ENCODE assay signal across 16 cellular contexts in genomic region chr9:122227576-122227903, GRCh38. TPM values are rescaled to one million over a fixed set of nuclear protein-coding genes. Genes with fewer than 3 reads are reported as not detected.
DNase-seq lines count a peak whose midpoint lies in the region; ATAC-seq, FAIRE-seq and TF ChIP-seq lines count a peak whose summit lies in the region.
"Had no signal": no experiment of that assay in that cellular context is flagged by ENCODE, and none has a peak within 500 bp of the region (broad histone marks: within the 10 kb centered on the region; RNA-seq: fewer than 3 reads in every experiment).

No MANE protein-coding gene starts in this region.

- no TSS peak for BruUV-seq in IMR-90 (replicated peaks; lab: Mats Ljungman, UMichigan)
- no TSS peak for BruUV-seq in Caco-2 (replicated peaks; lab: Mats Ljungman, UMichigan)

- no peak overlapping the region for H3K4me3 Mint-ChIP-seq in Caco-2 (ENCODE audit: unreplicated experiment)

- H2BK120ac ChIP-seq in IMR-90 (ENCODE audit: low read depth, low read length): no peak overlapping the region
- H2BK120ac ChIP-seq in H1 (replicated peaks; ENCODE audit: low read depth, low read length): no peak overlapping the region

- no peaks in the 10 kb centered on the region for H3K4me1 Mint-ChIP-seq in Caco-2 (ENCODE audit: low read depth, unreplicated experiment)

- no peaks in the 10 kb centered on the region for H3K79me1 ChIP-seq in IMR-90 (ENCODE audit: low read depth in 1 of 2, low read length in 2 of 2)
- no peaks in the 10 kb centered on the region for H3K79me1 ChIP-seq in H1 (ENCODE audit: low read depth, low read length)

- no peak overlapping the region for H3K27ac Mint-ChIP-seq in Caco-2 (ENCODE audit: unreplicated experiment)
- H3K27ac Mint-ChIP-seq: activated naive CD4-positive, alpha-beta T cell treated with anti-CD3 and anti-CD28 coated beads, Interleukin-2, amount 50 U/mL, for 24 hours had no signal

- peaks cover 12% of the 10 kb centered on the region; the same call in 1 of the 2 replicates for H4K20me1 ChIP-seq in IMR-90 (ENCODE audit: insufficient read depth, low read length)
- peaks cover 11 to 31% of the 10 kb centered on the region in 2 experiments for H4K20me1 ChIP-seq in H1 (replicated peaks in 1 of 2; ENCODE audit: control insufficient read depth in 1 of 2, insufficient read depth in 2 of 2, low read length in 2 of 2)

- peak; percentile 4 to 57 for DNase-seq in NCI-H187 (lab: John Stamatoyannopoulos, UW)
- DNase-seq in NCI-H187 treated with DMSO at 0.1 percent for 48 hours (lab: John Stamatoyannopoulos, UW): no peak
- DNase-seq in IMR-90: no peak
- DNase-seq in H1 (ENCODE audit: low read depth in 1 of 2, low spot score in 2 of 2): no peak
- DNase-seq in sigmoid colon: no peak
- DNase-seq in NCI-H526 (lab: John Stamatoyannopoulos, UW): no peak
- no peak for DNase-seq in ACHN
- no peak for DNase-seq in Caco-2
- DNase-seq: activated CD4-positive, alpha-beta T cell treated with anti-CD3 and anti-CD28 coated beads for 48 hours; colonic mucosa; NCI-H526 treated with DMSO at 0.1 percent for 48 hours; pancreas; stimulated activated CD4-positive, alpha-beta T cell treated with anti-CD3 and anti-CD28 coated beads, Interleukin-4, amount 100 ng/mL, for 4 hours had no signal

- H3K4ac ChIP-seq in IMR-90 (ENCODE audit: low read depth, low read length) (no peak overlapping the region), H1 (replicated peaks; ENCODE audit: insufficient read length, low read depth, low read length) (no peak overlapping the region)

- H3K14ac ChIP-seq in IMR-90 (replicated peaks; ENCODE audit: low read depth, low read length): no peak overlapping the region
- H3K14ac ChIP-seq in H1 (ENCODE audit: insufficient read length): no peak overlapping the region

- H2BK20ac ChIP-seq in IMR-90 (ENCODE audit: low read depth, low read length) (no peak overlapping the region), H1 (ENCODE audit: low read length) (no peak overlapping the region)

- H3K4me3 ChIP-seq in IMR-90 (ENCODE audit: insufficient read depth, low read depth, low read length): no peak overlapping the region
- peak overlapping the region in 3 of 4 experiments; percentile 9 to 48 (median 16); a peak in 5 of 8 replicates for H3K4me3 ChIP-seq in H1 (ENCODE audit: extremely low read depth in 1 of 4, insufficient read depth in 2 of 4, low read depth in 3 of 4, low read length in 4 of 4)
- H3K4me3 ChIP-seq in sigmoid colon: peak overlapping the region in 3 of 4 donors; percentile 27 to 44 (median 43)
- H3K4me3 ChIP-seq in Caco-2 (ENCODE audit: low read depth, low read length): no peak overlapping the region

- H3K36me3 ChIP-seq in IMR-90 (ENCODE audit: control insufficient read depth, insufficient read depth, low read length): no peaks in the 10 kb centered on the region
- H3K36me3 ChIP-seq in H1 (ENCODE audit: control insufficient read depth in 2 of 4, insufficient read depth in 4 of 4, low read length in 3 of 4): peaks cover 0 to 4% (median 0%) of the 10 kb centered on the region in 4 experiments; a peak in 1 of 8 replicates
- H3K36me3 ChIP-seq in sigmoid colon: no peaks in the 10 kb centered on the region
- no peaks in the 10 kb centered on the region for H3K36me3 ChIP-seq in Caco-2 (ENCODE audit: control insufficient read depth, insufficient read depth, low read length)
- H3K36me3 ChIP-seq: colonic mucosa, pancreas had no signal

- H4K5ac ChIP-seq in IMR-90 (ENCODE audit: low read depth, low read length): no peak overlapping the region
- no peak overlapping the region for H4K5ac ChIP-seq in H1 (ENCODE audit: insufficient read length, low read depth, low read length)

- H3K4me2 ChIP-seq in IMR-90 (ENCODE audit: low read depth, low read length): no peak overlapping the region
- peak overlapping the region; percentile 57 to 73 for H3K4me2 ChIP-seq in H1 (ENCODE audit: insufficient read depth in 1 of 2, low read depth in 2 of 2, low read length in 2 of 2)

- peaks cover 4% of the 10 kb centered on the region; the same call in 1 of the 2 replicates for H3K23me2 ChIP-seq in H1 (ENCODE audit: low read depth, low read length)

- no peak for FAIRE-seq in H1 (lab: Jason Lieb, UNC)
- FAIRE-seq: pancreas had no signal

- H3K56ac ChIP-seq in IMR-90 (ENCODE audit: extremely low read depth, insufficient read depth, low read length) (no peak overlapping the region), H1 (replicated peaks; ENCODE audit: insufficient read length, low read depth, low read length) (no peak overlapping the region)

- H3K27me3 Mint-ChIP-seq in Caco-2 (ENCODE audit: insufficient read depth, unreplicated experiment): peaks cover 5% of the 10 kb centered on the region

- no peak overlapping the region for H2BK5ac ChIP-seq in IMR-90 (ENCODE audit: low read depth, low read length, poor library complexity, severe bottlenecking)
- no peak overlapping the region for H2BK5ac ChIP-seq in H1 (ENCODE audit: low read depth, low read length)

- no peaks in the 10 kb centered on the region for H3K79me2 ChIP-seq in H1 (ENCODE audit: control insufficient read depth in 1 of 2, insufficient read depth in 2 of 2, low read length in 2 of 2)

- H3K9me1 ChIP-seq in IMR-90 (ENCODE audit: insufficient read depth, low read length): 0 out of 2 replicates have a peak, but pooled peaks cover 4% of the 10 kb centered on the region

- WGBS in IMR-90 (ENCODE audit: extremely low coverage in 2 of 2, insufficient read length in 1 of 2), 2 experiments: no CpG with 5 or more reads among the region's 10 CpGs
- 1% methylated on average over 10 of the region's 10 CpGs; no CpG with 5 or more reads in 1 of the 2 experiments for WGBS in H1 (ENCODE audit: extremely low coverage in 1 of 2, insufficient coverage in 1 of 2, insufficient read length in 1 of 2, insufficient replicate concordance in 2 of 2, low coverage in 1 of 2, low lambda C conversion rate in 2 of 2, missing lambda C conversion rate in 1 of 2), 2 experiments
- 7 to 19% methylated on average over 10 of the region's 10 CpGs for WGBS in sigmoid colon, 2 donors

- H2BK12ac ChIP-seq in H1 (ENCODE audit: low read depth, low read length): no peak overlapping the region

- TF ChIP-seq RAD21 in IMR-90 (IDR thresholded peaks at IDR 0.05; ENCODE audit: low read length) (no peak), H1 (IDR thresholded peaks at IDR 0.05 in 1 of 2, conservative IDR thresholded peaks at IDR 0.05 in 1 of 2; ENCODE audit: low read depth in 2 of 2, low read length in 2 of 2) (no peak)

- H4K91ac ChIP-seq in IMR-90 (ENCODE audit: insufficient read depth, low read depth, low read length): no peak overlapping the region
- no peak overlapping the region for H4K91ac ChIP-seq in H1 (replicated peaks; ENCODE audit: insufficient read length, low read length)

- TF ChIP-seq POLR2A in IMR-90 (IDR thresholded peaks at IDR 0.05; ENCODE audit: low read depth, low read length) (no peak), H1 (IDR thresholded peaks at IDR 0.05; ENCODE audit: control extremely low read depth in 1 of 2, low read depth in 2 of 2, low read length in 2 of 2) (no peak), sigmoid colon (IDR thresholded peaks at IDR 0.05) (no peak)

- H3K27ac ChIP-seq in IMR-90 (ENCODE audit: insufficient read depth, low read length): no peak overlapping the region
- H3K27ac ChIP-seq in H1 (ENCODE audit: low read depth, low read length): no peak overlapping the region
- H3K27ac ChIP-seq in sigmoid colon: no peak overlapping the region
- H3K27ac ChIP-seq: colonic mucosa, pancreas, SK-N-MC had no signal

- TF ChIP-seq EP300 in H1 (IDR thresholded peaks at IDR 0.05; ENCODE audit: borderline replicate concordance in 1 of 2, low read depth in 2 of 2, low read length in 2 of 2) (no peak), sigmoid colon (IDR thresholded peaks at IDR 0.05) (no peak)

- no peaks in the 10 kb centered on the region for H3K9me3 Mint-ChIP-seq in Caco-2 (ENCODE audit: unreplicated experiment)
- H3K9me3 Mint-ChIP-seq: activated naive CD4-positive, alpha-beta T cell treated with anti-CD3 and anti-CD28 coated beads, Interleukin-2, amount 50 U/mL, for 24 hours had no signal

- no peak overlapping the region for H2AK9ac ChIP-seq in IMR-90 (replicated peaks; ENCODE audit: low read depth, low read length, poor library complexity)

- no peak for ATAC-seq in IMR-90 (ENCODE audit: low read depth)

- CTCF ChIA-PET in IMR-90 (lab: Yijun Ruan, JAX) (no interaction called here), H1 (lab: Charles Lee; ENCODE audit: partially characterized antibody) (no interaction called here), Caco-2 (lab: Charles Lee) (interaction anchor here (1.0 kb wide), 1 partner anchor 491 kb away, joined by 4 read pairs; no protein-coding TSS in a partner anchor)

- H4K8ac ChIP-seq in IMR-90 (ENCODE audit: low read depth in 2 of 2, low read length in 2 of 2) (no peak overlapping the region), H1 (ENCODE audit: extremely low read depth, insufficient read depth, low read length) (no peak overlapping the region)

- H3K23ac ChIP-seq in IMR-90 (ENCODE audit: low read depth, low read length): peak overlapping the region; percentile 82; the same call in 1 of the 2 replicates
- H3K23ac ChIP-seq in H1 (ENCODE audit: insufficient read length): no peak overlapping the region

- no peaks in the 10 kb centered on the region for H3K36me3 Mint-ChIP-seq in Caco-2 (ENCODE audit: insufficient read depth, unreplicated experiment)
- H3K36me3 Mint-ChIP-seq: activated naive CD4-positive, alpha-beta T cell treated with anti-CD3 and anti-CD28 coated beads, Interleukin-2, amount 50 U/mL, for 24 hours had no signal

- POLR2A ChIA-PET in IMR-90 (lab: Charles Lee; ENCODE audit: unreplicated experiment) (no interaction called here), H1 (lab: Charles Lee; ENCODE audit: partially characterized antibody) (no interaction called here), Caco-2 (lab: Charles Lee) (no interaction called here)

- H2AK5ac ChIP-seq in IMR-90 (ENCODE audit: low read depth, low read length) (no peak overlapping the region), H1 (ENCODE audit: low read depth, low read length) (no peak overlapping the region)

- in situ Hi-C loops in IMR-90 (cut with MboI; ENCODE audit: low sequenced_read_pairs): no loop called here
- in situ Hi-C loops in ACHN (cut with HindIII; ENCODE audit: low pct_ligation_motif_present, low pct_unique_long_range_greater_than_20kb, low sequenced_read_pairs): no loop called here

- H3K4me1 ChIP-seq in IMR-90 (ENCODE audit: control insufficient read depth, insufficient read depth, low read length) (no peaks in the 10 kb centered on the region; the same call in 1 of the 2 replicates), H1 (replicated peaks in 1 of 4; ENCODE audit: control insufficient read depth in 3 of 4, insufficient read depth in 4 of 4, low read length in 3 of 4) (peaks cover 0 to 30% (median 16%) of the 10 kb centered on the region in 4 experiments; a peak in 6 of 7 replicates), sigmoid colon (peaks cover 0 to 41% (median 38%) of the 10 kb centered on the region in 4 donors), Caco-2 (0 out of 2 replicates have a peak, but pooled peaks cover 8% of the 10 kb centered on the region)
- H3K4me1 ChIP-seq: colonic mucosa had no signal

- H3K18ac ChIP-seq in IMR-90 (ENCODE audit: low read depth, low read length) (no peak overlapping the region), H1 (ENCODE audit: extremely low read depth, low read length) (no peak overlapping the region)

- H3K27me3 ChIP-seq in IMR-90 (ENCODE audit: control insufficient read depth, insufficient read depth, low read length) (peaks cover 91% of the 10 kb centered on the region), H1 (replicated peaks in 1 of 4; ENCODE audit: control insufficient read depth in 3 of 4, extremely low read depth in 1 of 4, insufficient read depth in 3 of 4, low read length in 3 of 4) (peaks cover 76 to 96% (median 90%) of the 10 kb centered on the region in 4 experiments), sigmoid colon (peaks cover 48 to 88% (median 84%) of the 10 kb centered on the region in 3 donors), Caco-2 (replicated peaks; ENCODE audit: control insufficient read depth, insufficient read depth, low read length) (peaks cover 1% of the 10 kb centered on the region; the same call in 1 of the 2 replicates)

- no peak for TF ChIP-seq CTCF in IMR-90 (conservative IDR thresholded peaks at IDR 0.05; ENCODE audit: low read depth, low read length)
- no peak for TF ChIP-seq CTCF in H1 (IDR thresholded peaks at IDR 0.05; ENCODE audit: control extremely low read depth in 1 of 3, insufficient read depth in 1 of 3, low read depth in 1 of 3, low read length in 3 of 3)
- no peak for TF ChIP-seq CTCF in sigmoid colon (IDR thresholded peaks at IDR 0.05)
- TF ChIP-seq CTCF in Caco-2 (IDR thresholded peaks at IDR 0.05; ENCODE audit: insufficient read depth in 1 of 2, low read depth in 1 of 2, low read length in 1 of 2, severe bottlenecking in 1 of 2, unreplicated experiment in 1 of 2): no peak

- H3K9ac ChIP-seq in IMR-90 (ENCODE audit: low read depth, low read length) (no peak overlapping the region), H1 (replicated peaks in 1 of 4; ENCODE audit: extremely low read depth in 1 of 4, low read depth in 3 of 4, low read length in 3 of 4) (no peak overlapping the region)

- H2AFZ ChIP-seq in IMR-90 (replicated peaks; ENCODE audit: low read length, poor library complexity) (no peak overlapping the region), H1 (ENCODE audit: low read length) (no peak overlapping the region)

- H2BK15ac ChIP-seq in IMR-90 (ENCODE audit: low read depth, low read length) (no peak overlapping the region), H1 (ENCODE audit: low read length) (no peak overlapping the region)

- intact Hi-C loops in IMR-90 (cut with micrococcal nuclease) (no loop called here), sigmoid colon (cut with DNase I) (no loop called here), Caco-2 (cut with micrococcal nuclease; ENCODE audit: unreplicated experiment) (no loop called here)

- dilution Hi-C loops in IMR-90 (cut with HindIII; ENCODE audit: low sequenced_read_pairs, unreplicated experiment): no loop called here

- H3K9me3 ChIP-seq in IMR-90 (ENCODE audit: control insufficient read depth, insufficient read depth, low read length) (peaks cover 2% of the 10 kb centered on the region; the same call in 1 of the 2 replicates), H1 (ENCODE audit: insufficient read depth in 2 of 2, low read depth in 1 of 2, low read length in 1 of 2) (no peaks in the 10 kb centered on the region), sigmoid colon (no peaks in the 10 kb centered on the region), Caco-2 (no peaks in the 10 kb centered on the region)
- H3K9me3 ChIP-seq: colonic mucosa, pancreas had no signal

RNA-seq across cellular contexts. Expression of gene LHX6, which starts 1.2 kb away (rescaled TPM):
- total RNA-seq in IMR-90 (2012; rRNA removed) (under 0.01 TPM in 2 replicates), sigmoid colon (1 to 10 TPM in 3 of 4 donors, under 1 TPM in 1; 0.99 to 4.7 (median 1.5) TPM), Caco-2 (2022) (6.1 and 7.6 TPM in 2 replicates)
- polyA plus RNA-seq in IMR-90 (2012; rRNA removed) (0.05 and 0.17 TPM in 2 replicates), H1 (2011; rRNA removed) (0.92 and 1.0 TPM in 2 replicates), sigmoid colon (1 to 10 TPM in 1 of 3 donors, under 1 TPM in 2; 0.46 to 2.1 (median 0.60) TPM)
- 0.01 and 0.11 TPM in 2 replicates for polyA plus RNA-seq in IMR-90 (2012; cell fraction: cytosol; rRNA removed)
- 0.09 and 0.21 TPM in 2 replicates for polyA plus RNA-seq in IMR-90 (2012; cell fraction: nucleus; rRNA removed; ENCODE audit: low replicate concordance)
- 1.2 and 1.9 TPM in 2 replicates for total RNA-seq in H1 (2021; fragmentation: NEBNext Ultra II Directional; extraction: Animal tissue kit (Norgen Biotek cat#: 25700))
- polyA plus RNA-seq in H1 (2011; cell fraction: cytosol; rRNA removed): 0.96 TPM
- 1.3 TPM for polyA plus RNA-seq in H1 (2011; cell fraction: nucleus; rRNA removed)
- polyA plus RNA-seq in H1 (2012, experiment 1 of 2): 0.47 to 1.5 TPM (median 0.91 TPM) in 4 replicates
- 0.52 TPM for polyA plus RNA-seq in H1 (2012, experiment 2 of 2)
- 1.3 TPM for polyA plus RNA-seq in H1 (2013, experiment 1 of 2)
- polyA plus RNA-seq in H1 (2013, experiment 2 of 2): 1.4 TPM
- polyA minus RNA-seq in H1 (2011; rRNA and poly(A)+ RNA removed): 0.63 and 0.88 TPM in 2 replicates
- polyA minus RNA-seq in H1 (2011; cell fraction: cytosol; rRNA and poly(A)+ RNA removed): 0.44 TPM
- polyA minus RNA-seq in H1 (2011; cell fraction: nucleus; rRNA and poly(A)+ RNA removed): 1.4 TPM
- total RNA-seq: fibroblast of villous mesenchyme had no signal

RNA-seq across cellular contexts. Expression of gene RBM18, which starts 37.1 kb away (rescaled TPM):
- 8.1 and 8.4 TPM in 2 replicates for total RNA-seq in IMR-90 (2012; rRNA removed)
- polyA plus RNA-seq in IMR-90 (2012; rRNA removed): 13.8 and 15.6 TPM in 2 replicates
- 1.8 and 2.6 TPM in 2 replicates for polyA plus RNA-seq in IMR-90 (2012; cell fraction: cytosol; rRNA removed)
- 0.84 and 8.8 TPM in 2 replicates for polyA plus RNA-seq in IMR-90 (2012; cell fraction: nucleus; rRNA removed; ENCODE audit: low replicate concordance)
- 14.3 and 15.0 TPM in 2 replicates for total RNA-seq in H1 (2021; fragmentation: NEBNext Ultra II Directional; extraction: Animal tissue kit (Norgen Biotek cat#: 25700))
- 2.4 and 5.9 TPM in 2 replicates for polyA plus RNA-seq in H1 (2011; rRNA removed)
- polyA plus RNA-seq in H1 (2011; cell fraction: cytosol; rRNA removed): 8.2 TPM
- polyA plus RNA-seq in H1 (2011; cell fraction: nucleus; rRNA removed): 2.8 TPM
- polyA plus RNA-seq in H1 (2012, experiment 1 of 2): 9.9 to 17.1 TPM (median 12.0 TPM) in 4 replicates
- 1.6 TPM for polyA plus RNA-seq in H1 (2012, experiment 2 of 2)
- polyA plus RNA-seq in H1 (2013, experiment 1 of 2): 7.6 TPM
- 8.4 TPM for polyA plus RNA-seq in H1 (2013, experiment 2 of 2)
- 10.6 and 12.3 TPM in 2 replicates for polyA minus RNA-seq in H1 (2011; rRNA and poly(A)+ RNA removed)
- polyA minus RNA-seq in H1 (2011; cell fraction: cytosol; rRNA and poly(A)+ RNA removed): 4.3 TPM
- 4.4 TPM for polyA minus RNA-seq in H1 (2011; cell fraction: nucleus; rRNA and poly(A)+ RNA removed)
- total RNA-seq in sigmoid colon: 10 to 100 TPM; 11.9 to 16.8 (median 13.0) TPM
- polyA plus RNA-seq in sigmoid colon: 10 to 100 TPM in 2 of 3 donors, 1 to 10 TPM in 1; 8.2 to 11.8 (median 10.2) TPM
- total RNA-seq in Caco-2 (2022): 20.6 and 23.1 TPM in 2 replicates

RNA-seq across cellular contexts. Expression of gene MRRF, which starts 37.1 kb away (rescaled TPM):
- 35.8 and 38.0 TPM in 2 replicates for total RNA-seq in IMR-90 (2012; rRNA removed)
- 27.1 and 32.1 TPM in 2 replicates for polyA plus RNA-seq in IMR-90 (2012; rRNA removed)
- polyA plus RNA-seq in IMR-90 (2012; cell fraction: cytosol; rRNA removed): 6.7 and 9.3 TPM in 2 replicates
- polyA plus RNA-seq in IMR-90 (2012; cell fraction: nucleus; rRNA removed; ENCODE audit: low replicate concordance): 10.8 and 60.6 TPM in 2 replicates
- 42.2 and 47.8 TPM in 2 replicates for total RNA-seq in H1 (2021; fragmentation: NEBNext Ultra II Directional; extraction: Animal tissue kit (Norgen Biotek cat#: 25700))
- 16.7 and 29.4 TPM in 2 replicates for polyA plus RNA-seq in H1 (2011; rRNA removed)
- 34.9 TPM for polyA plus RNA-seq in H1 (2011; cell fraction: cytosol; rRNA removed)
- polyA plus RNA-seq in H1 (2011; cell fraction: nucleus; rRNA removed): 35.9 TPM
- 33.0 to 43.0 TPM (median 39.6 TPM) in 4 replicates for polyA plus RNA-seq in H1 (2012, experiment 1 of 2)
- 8.0 TPM for polyA plus RNA-seq in H1 (2012, experiment 2 of 2)
- polyA plus RNA-seq in H1 (2013, experiment 1 of 2): 41.6 TPM
- 37.7 TPM for polyA plus RNA-seq in H1 (2013, experiment 2 of 2)
- 52.5 and 65.8 TPM in 2 replicates for polyA minus RNA-seq in H1 (2011; rRNA and poly(A)+ RNA removed)
- 20.6 TPM for polyA minus RNA-seq in H1 (2011; cell fraction: cytosol; rRNA and poly(A)+ RNA removed)
- polyA minus RNA-seq in H1 (2011; cell fraction: nucleus; rRNA and poly(A)+ RNA removed): 51.0 TPM
- 10 to 100 TPM; 29.9 to 40.7 (median 33.9) TPM for total RNA-seq in sigmoid colon
- polyA plus RNA-seq in sigmoid colon: 10 to 100 TPM; 38.2 to 46.7 (median 38.4) TPM
- total RNA-seq in Caco-2 (2022): 61.7 and 64.6 TPM in 2 replicates

Comparison
In these comparisons a context has a peak if more than half of its experiments do, and no peak if none do; other contexts are left out.
1. DNase-seq: peak in NCI-H187 (2 of 2); none in NCI-H187 treated with DMSO at 0.1 percent for 48 hours (single experiment), IMR-90 (single experiment), H1 (0 of 2), sigmoid colon (single experiment), NCI-H526 (0 of 2), ACHN (single experiment) and Caco-2 (0 of 2).
2. H3K4me3 ChIP-seq: peak in H1 (3 of 4) and sigmoid colon (3 of 4); none in IMR-90 (single experiment) and Caco-2 (single experiment).